In genomic region chr15:45141386-45141785, GRCh38 we compare ENCODE assay signal across 36 cellular contexts. TPM values are rescaled to one million over a fixed set of nuclear protein-coding genes. Genes with fewer than 3 reads are reported as not detected.
"Had no signal": no experiment of that assay in that cellular context is flagged by ENCODE, and none has a peak within 500 bp of the region (broad histone marks: within the 10 kb centered on the region; RNA-seq: fewer than 3 reads in every experiment).

No MANE protein-coding gene starts in this region.

- H3K9me3 ChIP-seq: adrenal gland, body of pancreas, esophagus squamous epithelium, gastroesophageal sphincter, heart right ventricle had no signal

- H3K27me3 ChIP-seq: adrenal gland had no signal

- H3K36me3 ChIP-seq: adrenal gland, gastroesophageal sphincter, heart right ventricle, WERI-Rb-1 had no signal

- H3K4me3 Mint-ChIP-seq: activated B cell treated with CpG ODN at 0.5 μM for 24 hours; activated CD8-positive, alpha-beta T cell treated with anti-CD3 and anti-CD28 coated beads for 36 hours; activated naive CD4-positive, alpha-beta T cell treated with anti-CD3 and anti-CD28 coated beads for 36 hours; activated naive CD4-positive, alpha-beta T cell treated with anti-CD3 and anti-CD28 coated beads, Interleukin-2, amount 50 U/mL, for 24 hours; activated naive CD8-positive, alpha-beta T cell treated with anti-CD3 and anti-CD28 coated beads for 36 hours; activated naive CD8-positive, alpha-beta T cell treated with anti-CD3 and anti-CD28 coated beads, Interleukin-2, amount 50 U/mL, for 24 hours; activated T-cell treated with anti-CD3 and anti-CD28 coated beads, Interleukin-2, amount 50 U/mL, for 4 hours; activated T-helper 17 cell treated with anti-CD3 and anti-CD28 coated beads, Interleukin-2, amount 50 U/mL, for 72 hours; effector memory CD8-positive, alpha-beta T cell; T-helper 17 cell; T-helper 2 cell treated with Interferon-gamma antibody and Interleukin-4, amounts not matched to agents 5 μg/mL and 100 μg/mL, for 36 hours had no signal

- ATAC-seq: activated CD4-positive, CD25-positive, alpha-beta regulatory T cell treated with anti-CD3 and anti-CD28 coated beads, Interleukin-2, amount 50 U/mL, for 24 hours; activated CD8-positive, alpha-beta T cell treated with anti-CD3 and anti-CD28 coated beads for 36 hours; activated naive CD8-positive, alpha-beta T cell treated with anti-CD3 and anti-CD28 coated beads, Interleukin-2, amount 50 U/mL, for 24 hours; activated T-cell treated with anti-CD3 and anti-CD28 coated beads, Interleukin-2, amount 50 U/mL, for 4 hours; activated T-helper 17 cell treated with anti-CD3 and anti-CD28 coated beads, Interleukin-2, amount 50 U/mL, for 72 hours; body of pancreas; effector memory CD8-positive, alpha-beta T cell; gastroesophageal sphincter; heart right ventricle; T-helper 17 cell had no signal

- H3K4me3 ChIP-seq: adrenal gland, body of pancreas, esophagus squamous epithelium, gastroesophageal sphincter, heart right ventricle had no signal

- H3K9me3 Mint-ChIP-seq: activated B cell treated with CpG ODN at 0.5 μM for 24 hours; activated CD8-positive, alpha-beta T cell treated with anti-CD3 and anti-CD28 coated beads for 36 hours; activated naive CD4-positive, alpha-beta T cell treated with anti-CD3 and anti-CD28 coated beads for 36 hours; activated naive CD4-positive, alpha-beta T cell treated with anti-CD3 and anti-CD28 coated beads, Interleukin-2, amount 50 U/mL, for 24 hours; activated naive CD8-positive, alpha-beta T cell treated with anti-CD3 and anti-CD28 coated beads for 36 hours; activated naive CD8-positive, alpha-beta T cell treated with anti-CD3 and anti-CD28 coated beads, Interleukin-2, amount 50 U/mL, for 24 hours; activated T-cell treated with anti-CD3 and anti-CD28 coated beads, Interleukin-2, amount 50 U/mL, for 4 hours; activated T-helper 17 cell treated with anti-CD3 and anti-CD28 coated beads, Interleukin-2, amount 50 U/mL, for 72 hours; effector memory CD8-positive, alpha-beta T cell; T-helper 2 cell treated with Interferon-gamma antibody and Interleukin-4, amounts not matched to agents 5 μg/mL and 100 μg/mL, for 36 hours had no signal

- H3K36me3 Mint-ChIP-seq: activated naive CD4-positive, alpha-beta T cell treated with anti-CD3 and anti-CD28 coated beads, Interleukin-2, amount 50 U/mL, for 24 hours; activated naive CD8-positive, alpha-beta T cell treated with anti-CD3 and anti-CD28 coated beads for 36 hours had no signal

- H3K4me1 ChIP-seq: body of pancreas, gastroesophageal sphincter, heart right ventricle had no signal

- H3K27ac ChIP-seq: adrenal gland, body of pancreas, esophagus squamous epithelium, gastroesophageal sphincter, heart right ventricle, WERI-Rb-1 had no signal

- H3K27ac Mint-ChIP-seq: activated B cell treated with CpG ODN at 0.5 μM for 24 hours; activated CD8-positive, alpha-beta T cell treated with anti-CD3 and anti-CD28 coated beads for 36 hours; activated naive CD4-positive, alpha-beta T cell treated with anti-CD3 and anti-CD28 coated beads for 36 hours; activated naive CD4-positive, alpha-beta T cell treated with anti-CD3 and anti-CD28 coated beads, Interleukin-2, amount 50 U/mL, for 24 hours; activated naive CD8-positive, alpha-beta T cell treated with anti-CD3 and anti-CD28 coated beads for 36 hours; activated naive CD8-positive, alpha-beta T cell treated with anti-CD3 and anti-CD28 coated beads, Interleukin-2, amount 50 U/mL, for 24 hours; activated T-helper 17 cell treated with anti-CD3 and anti-CD28 coated beads, Interleukin-2, amount 50 U/mL, for 72 hours; T-helper 17 cell; T-helper 2 cell treated with Interferon-gamma antibody and Interleukin-4, amounts not matched to agents 5 μg/mL and 100 μg/mL, for 36 hours had no signal

- H3K4me1 Mint-ChIP-seq: activated T-helper 17 cell treated with anti-CD3 and anti-CD28 coated beads, Interleukin-2, amount 50 U/mL, for 72 hours had no signal

- DNase-seq: activated B cell treated with CpG ODN at 0.5 μM for 24 hours; activated CD4-positive, alpha-beta T cell treated with anti-CD3 and anti-CD28 coated beads for 48 hours; activated CD4-positive, alpha-beta T cell treated with anti-CD3 and anti-CD28 coated beads, Interleukin-2, amount 50 U/mL, for 1 hour; activated CD4-positive, alpha-beta T cell treated with anti-CD3 and anti-CD28 coated beads, Interleukin-2, amount 50 U/mL, for 48 hours; activated CD8-positive, alpha-beta memory T cell treated with anti-CD3 and anti-CD28 coated beads for 24 hours; activated CD8-positive, alpha-beta T cell treated with anti-CD3 and anti-CD28 coated beads for 36 hours; activated effector memory CD4-positive, alpha-beta T cell treated with Interleukin-2 at 50 U/mL for 16 hours; activated gamma-delta T cell treated with Interleukin-2 at 50 U/mL for 16 hours; activated naive CD4-positive, alpha-beta T cell treated with anti-CD3 and anti-CD28 coated beads for 36 hours; activated naive CD8-positive, alpha-beta T cell treated with anti-CD3 and anti-CD28 coated beads for 36 hours; activated naive CD8-positive, alpha-beta T cell treated with anti-CD3 and anti-CD28 coated beads, Interleukin-2, amount 50 U/mL, for 24 hours; activated T-cell treated with anti-CD3 and anti-CD28 coated beads, Interleukin-2, amount 50 U/mL, for 4 hours; adrenal gland; amygdala; body of pancreas; caudate nucleus; cortex of kidney; dermis blood vessel endothelial cell; effector CD4-positive, alpha-beta T cell; effector memory CD8-positive, alpha-beta T cell; esophagus squamous epithelium; foreskin melanocyte; heart right ventricle; T-helper 17 cell; T1000; WERI-Rb-1 had no signal

RNA-seq across cellular contexts. Expression of gene DUOX1, which starts 11.6 kb away (rescaled TPM):
- total RNA-seq: activated CD8-positive, alpha-beta T cell treated with anti-CD3 and anti-CD28 coated beads for 36 hours; chondrocyte; dermis blood vessel endothelial cell; fibroblast of lung; fibroblast of villous mesenchyme; glomerular endothelial cell had no signal

RNA-seq across cellular contexts. Expression of gene DUOXA1, which starts 11.7 kb away (rescaled TPM):
- total RNA-seq: activated CD8-positive, alpha-beta T cell treated with anti-CD3 and anti-CD28 coated beads for 36 hours; activated naive CD4-positive, alpha-beta T cell treated with anti-CD3 and anti-CD28 coated beads for 36 hours; activated naive CD8-positive, alpha-beta T cell treated with anti-CD3 and anti-CD28 coated beads for 36 hours; body of pancreas; dermis blood vessel endothelial cell; fibroblast of lung; fibroblast of villous mesenchyme; glomerular endothelial cell had no signal

RNA-seq across cellular contexts. Expression of gene DUOXA2, which starts 27.3 kb away (rescaled TPM):
- total RNA-seq: activated B cell treated with CpG ODN at 0.5 μM for 24 hours; activated CD8-positive, alpha-beta T cell treated with anti-CD3 and anti-CD28 coated beads for 36 hours; activated naive CD4-positive, alpha-beta T cell treated with anti-CD3 and anti-CD28 coated beads for 36 hours; activated naive CD8-positive, alpha-beta T cell treated with anti-CD3 and anti-CD28 coated beads for 36 hours; activated T-cell treated with anti-CD3 and anti-CD28 coated beads, Interleukin-2, amount 50 U/mL, for 4 hours; aorta; body of pancreas; chondrocyte; dermis blood vessel endothelial cell; fibroblast of lung; fibroblast of villous mesenchyme; glomerular endothelial cell; heart right ventricle; T-helper 17 cell had no signal

RNA-seq across cellular contexts. Expression of gene DUOX2, which starts 27.4 kb away (rescaled TPM):
- total RNA-seq: activated B cell treated with CpG ODN at 0.5 μM for 24 hours; activated naive CD4-positive, alpha-beta T cell treated with anti-CD3 and anti-CD28 coated beads for 36 hours; activated naive CD8-positive, alpha-beta T cell treated with anti-CD3 and anti-CD28 coated beads for 36 hours; chondrocyte; dermis blood vessel endothelial cell; fibroblast of lung; fibroblast of villous mesenchyme; glomerular endothelial cell had no signal
